ENCODE assay signal across 11 cellular contexts in genomic region chr14:99733551-99734405, GRCh38. TPM values are rescaled to one million over a fixed set of nuclear protein-coding genes. Genes with fewer than 3 reads are reported as not detected.
A peak's percentile ranks its signal among the peaks of the same experiment; 100 is the strongest.
DNase-seq lines count a peak whose midpoint lies in the region; FAIRE-seq and TF ChIP-seq lines count a peak whose summit lies in the region.
"Had no signal": no experiment of that assay in that cellular context is flagged by ENCODE, and none has a peak within 500 bp of the region (broad histone marks: within the 10 kb centered on the region; RNA-seq: fewer than 3 reads in every experiment).

No MANE protein-coding gene starts in this region.

- peaks cover 0 to 8% (median 0%) of the 10 kb centered on the region in 5 experiments for H3K9me3 Mint-ChIP-seq in brain
- H3K9me3 Mint-ChIP-seq: CD8-positive, alpha-beta memory T cell had no signal

- DNase-seq in HT1080 (ENCODE audit: low read depth) (peak; percentile 28), pons (ENCODE audit: low spot score) (peak; percentile 52), H54 (ENCODE audit: insufficient read length, low spot score) (no peak), NCI-H1092 (lab: John Stamatoyannopoulos, UW) (no peak), NCI-H1048 (lab: John Stamatoyannopoulos, UW) (no peak), UCSD-AML1 (lab: John Stamatoyannopoulos, UW; ENCODE audit: unreplicated experiment) (no peak)
- DNase-seq: SIG-M5; stimulated activated CD4-positive, alpha-beta T cell treated with anti-CD3 and anti-CD28 coated beads, Interleukin-2, amount 100 ng/mL, for 48 hours had no signal

- H3K27ac Mint-ChIP-seq in brain = peak overlapping the region in 3 of 5 experiments; percentile 23 to 80 (median 45)
- H3K27ac Mint-ChIP-seq: CD8-positive, alpha-beta memory T cell had no signal

- peaks cover 13% of the 10 kb centered on the region for H3K27me3 Mint-ChIP-seq in brain

- TF ChIP-seq POLR2A in H54 (IDR thresholded peaks at IDR 0.05; ENCODE audit: low read depth, low read length) = no peak

- H3K4me3 Mint-ChIP-seq in brain = peak overlapping the region in 1 of 5 experiments; percentile 41
- H3K4me3 Mint-ChIP-seq: CD8-positive, alpha-beta memory T cell had no signal

- no peaks in the 10 kb centered on the region for H3K27me3 ChIP-seq in layer of hippocampus (ENCODE audit: control insufficient read depth, insufficient read depth, low read length)

- no peaks in the 10 kb centered on the region for H3K36me3 Mint-ChIP-seq in brain
- H3K36me3 Mint-ChIP-seq: CD8-positive, alpha-beta memory T cell had no signal

- peaks cover 9% of the 10 kb centered on the region for H3K4me1 Mint-ChIP-seq in brain

- H3K27ac ChIP-seq in layer of hippocampus (ENCODE audit: low read depth, low read length) = peak overlapping the region; percentile 48

- no peak for FAIRE-seq in H54 (lab: Jason Lieb, UNC)

- TF ChIP-seq CTCF in brain (conservative IDR thresholded peaks at IDR 0.05) = no peak

RNA-seq across cellular contexts. Expression of gene CYP46A1, which starts 49.7 kb away (rescaled TPM):
- not detected in 2 replicates for total RNA-seq in HT1080 (2014; rRNA removed; shearing (Covaris generic))
- polyA plus RNA-seq in HT1080 (2015; cell fraction: cytosol; rRNA removed) = not detected in 2 replicates
- polyA plus RNA-seq in HT1080 (2015; cell fraction: nucleus; rRNA removed) = 0.19 TPM in 1 of 2 replicates, not detected in the other
- 31.8 TPM for polyA plus RNA-seq in brain (ENCODE audit: insufficient read depth, low read depth, low replicate concordance)
- polyA plus RNA-seq: CD8-positive, alpha-beta memory T cell had no signal

RNA-seq across cellular contexts. Expression of gene EML1, which starts 59.4 kb away (rescaled TPM):
- total RNA-seq in HT1080 (2014; rRNA removed; shearing (Covaris generic)) = 4.6 and 8.1 TPM in 2 replicates
- 3.0 and 5.1 TPM in 2 replicates for polyA plus RNA-seq in HT1080 (2015; cell fraction: cytosol; rRNA removed)
- 2.4 and 3.2 TPM in 2 replicates for polyA plus RNA-seq in HT1080 (2015; cell fraction: nucleus; rRNA removed)
- 13.4 TPM for polyA plus RNA-seq in brain (ENCODE audit: insufficient read depth, low read depth, low replicate concordance)
- polyA plus RNA-seq: CD8-positive, alpha-beta memory T cell had no signal

Comparison
In these comparisons a context has a peak if more than half of its experiments do, and no peak if none do; other contexts are left out.
1. DNase-seq: peak in HT1080 (single experiment) and pons (single experiment); none in H54 (single experiment), NCI-H1092 (single experiment), NCI-H1048 (single experiment) and UCSD-AML1 (single experiment).